27 cellular contexts compared by ENCODE assay signal in the genomic region with DNA sequence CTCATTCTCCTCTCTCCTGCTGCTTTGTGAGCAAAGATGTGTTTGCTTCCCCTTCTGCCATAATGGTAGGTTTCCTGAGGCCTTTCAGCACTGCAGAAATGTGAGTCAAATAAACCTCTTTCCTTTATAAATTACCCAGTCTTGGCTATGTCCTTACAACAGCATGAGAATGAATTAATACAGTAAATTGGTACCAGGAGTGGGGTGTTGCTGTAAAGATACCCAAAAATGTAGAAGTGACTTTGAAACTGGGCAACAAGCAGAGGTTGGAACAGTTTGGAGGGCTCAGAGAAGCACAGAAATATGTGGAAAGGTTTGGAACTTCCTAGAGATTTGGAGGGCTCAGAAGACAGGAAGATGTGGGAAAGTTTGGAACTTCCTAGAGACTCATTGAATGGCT.
"Had no signal": no experiment of that assay in that cellular context is flagged by ENCODE, and none has a peak within 500 bp of the region (broad histone marks: within the 10 kb centered on the region; RNA-seq: fewer than 3 reads in every experiment).

No MANE protein-coding gene starts in this region.

- H3K4me1 ChIP-seq: stomach, suprapubic skin, testis, thyroid gland, tibial artery, tibial nerve, transverse colon, upper lobe of left lung, upper lobe of right lung, uterus, vagina had no signal

- FAIRE-seq: urothelium cell line had no signal

- H3K4me3 ChIP-seq: stomach, suprapubic skin, testis, thoracic aorta, thyroid gland, tibial artery, tibial nerve, transverse colon, upper lobe of left lung, upper lobe of right lung, uterus, vagina had no signal

- H3K27ac ChIP-seq: stomach, suprapubic skin, testis, thoracic aorta, thyroid gland, tibial artery, tibial nerve, transverse colon, upper lobe of left lung, upper lobe of right lung, uterus, vagina had no signal

- H3K27me3 ChIP-seq: stomach, suprapubic skin, testis, thyroid gland, tibial artery, tibial nerve, transverse colon, upper lobe of left lung, upper lobe of right lung, uterus, vagina had no signal

- DNase-seq: stimulated activated CD4-positive, alpha-beta T cell treated with anti-CD3 and anti-CD28 coated beads, Interleukin-2, amount 100 ng/mL, for 48 hours; stimulated activated CD4-positive, alpha-beta T cell treated with anti-CD3 and anti-CD28 coated beads, Interleukin-4, amount 100 ng/mL, for 1 hour; stimulated activated CD4-positive, alpha-beta T cell treated with anti-CD3 and anti-CD28 coated beads, Interleukin-4, amount 100 ng/mL, for 24 hours; stimulated activated CD4-positive, alpha-beta T cell treated with anti-CD3 and anti-CD28 coated beads, Interleukin-4, amount 100 ng/mL, for 4 hours; stimulated activated CD8-positive, alpha-beta memory T cell treated with anti-CD3 and anti-CD28 coated beads, Interleukin-4, amount 100 ng/mL, for 48 hours; stimulated activated naive B cell treated with anti-CD40 and anti-IgM and Interleukin-4, amounts not matched to agents 10 μg/mL and 1 μg/mL and 100 μg/mL, for 72 hours; stimulated activated naive CD4-positive, alpha-beta T cell; stimulated activated naive CD4-positive, alpha-beta T cell treated with Interleukin-2 at 50 U/mL for 16 hours; stimulated activated naive CD8-positive, alpha-beta T cell treated with anti-CD3 and anti-CD28 coated beads, Interleukin-15, amount 100 ng/mL, for 72 hours; stimulated activated naive CD8-positive, alpha-beta T cell treated with anti-CD3 and anti-CD28 coated beads, Interleukin-15, Interleukin-2, amounts not matched to agents 100 U/mL and 50 U/mL, for 24 hours; stomach; substantia nigra; testis; thyroid gland; tibial artery; transverse colon; trophoblast cell; upper lobe of left lung; upper lobe of right lung; uterus had no signal

- H3K36me3 ChIP-seq: stomach, suprapubic skin, thoracic aorta, thyroid gland, tibial artery, tibial nerve, transverse colon, upper lobe of left lung, upper lobe of right lung, uterus, vagina had no signal

- ATAC-seq: stimulated activated effector memory CD8-positive, alpha-beta T cell treated with anti-CD3 and anti-CD28 coated beads, Interleukin-12 subunit alpha, Interleukin-12 subunit beta, amount 100 ng/mL, for 72 hours; stimulated activated memory B cell treated with anti-CD40 and anti-IgM and Interleukin-4, amounts not matched to agents 10 μg/mL and 1 μg/mL and 100 μg/mL, for 72 hours; stimulated activated naive B cell treated with anti-CD40 and anti-IgM and Interleukin-4, amounts not matched to agents 10 μg/mL and 1 μg/mL and 100 μg/mL, for 72 hours; stimulated activated naive CD8-positive, alpha-beta T cell treated with anti-CD3 and anti-CD28 coated beads, Interleukin-15, amount 100 ng/mL, for 72 hours; stimulated activated naive CD8-positive, alpha-beta T cell treated with anti-CD3 and anti-CD28 coated beads, Interleukin-15, Interleukin-2, amounts not matched to agents 100 U/mL and 50 U/mL, for 24 hours; upper lobe of right lung had no signal

- H3K9me3 ChIP-seq: testis, thyroid gland, upper lobe of right lung had no signal
